In the genomic region with DNA sequence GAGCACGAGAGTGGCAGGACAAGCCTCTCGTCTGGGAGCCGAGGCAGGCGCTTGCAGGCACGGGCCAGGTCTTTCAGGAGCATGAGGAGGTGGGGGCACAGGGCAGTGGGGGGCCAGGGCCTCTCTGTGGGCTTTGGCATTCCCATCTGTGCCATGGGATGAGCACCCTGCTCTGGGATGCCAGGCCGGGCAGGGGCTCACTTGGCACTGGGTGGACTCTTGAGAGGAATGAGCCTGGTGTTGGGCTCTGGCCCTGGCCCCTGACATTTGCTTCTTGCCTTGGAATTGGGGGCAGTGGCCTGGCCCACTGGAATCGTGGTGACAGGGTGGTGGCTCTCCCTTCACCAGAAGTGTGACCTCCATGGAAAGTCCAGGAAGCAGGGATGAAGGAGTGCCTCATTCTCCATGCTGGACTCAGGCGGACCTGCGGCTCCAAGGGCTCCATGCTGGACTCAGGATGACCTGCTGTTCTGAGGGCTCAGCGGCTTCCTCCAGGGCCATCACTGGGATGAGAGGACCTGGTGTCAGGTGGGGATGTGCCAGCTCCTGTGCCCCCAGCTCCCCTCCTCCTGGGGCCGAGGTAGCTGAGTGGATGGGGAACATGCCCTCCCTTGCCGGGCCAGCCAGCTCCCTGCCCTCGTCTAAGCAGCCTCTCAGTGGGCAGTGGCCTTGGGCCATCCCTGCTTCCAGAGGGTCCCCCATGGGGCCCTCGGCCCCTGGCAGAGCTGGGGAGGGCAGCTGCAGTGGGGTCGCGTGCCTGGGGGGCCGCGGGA, we compare ENCODE assay signal across 3 cellular contexts.
TF ChIP-seq lines count a peak whose summit lies in the region.

No MANE protein-coding gene starts in this region.

TF ChIP-seq in SK-N-SH, 30 proteins besides CTCF, POLR2A, EP300 and RAD21:
- TF ChIP-seq TCF12 (IDR thresholded peaks at IDR 0.05), result no peak
- TF ChIP-seq MXI1 (IDR thresholded peaks at IDR 0.05; ENCODE audit: low read depth, low read length), result no peak

TF ChIP-seq in SK-N-SH treated with all-trans-retinoic acid at 6 μM for 48 hours, 23 proteins besides CTCF, POLR2A, EP300 and RAD21:
- TF ChIP-seq ZNF70 (CRISPR knock-in tag; IDR thresholded peaks at IDR 0.05) (no peak), OSR1 (CRISPR knock-in tag; IDR thresholded peaks at IDR 0.05) (no peak), GLIS3 (CRISPR knock-in tag; IDR thresholded peaks at IDR 0.05) (no peak), ESRRG (CRISPR knock-in tag; IDR thresholded peaks at IDR 0.05) (no peak), ZFP30 (CRISPR knock-in tag; IDR thresholded peaks at IDR 0.05) (no peak), PPARA (CRISPR knock-in tag; IDR thresholded peaks at IDR 0.05; ENCODE audit: borderline replicate concordance) (no peak)

TF ChIP-seq in HepG2, 621 proteins besides CTCF, POLR2A, EP300 and RAD21:
- no peak for TF ChIP-seq ZNF83 (CRISPR knock-in tag; IDR thresholded peaks at IDR 0.05; ENCODE audit: borderline replicate concordance)
- TF ChIP-seq, protein P1, sequence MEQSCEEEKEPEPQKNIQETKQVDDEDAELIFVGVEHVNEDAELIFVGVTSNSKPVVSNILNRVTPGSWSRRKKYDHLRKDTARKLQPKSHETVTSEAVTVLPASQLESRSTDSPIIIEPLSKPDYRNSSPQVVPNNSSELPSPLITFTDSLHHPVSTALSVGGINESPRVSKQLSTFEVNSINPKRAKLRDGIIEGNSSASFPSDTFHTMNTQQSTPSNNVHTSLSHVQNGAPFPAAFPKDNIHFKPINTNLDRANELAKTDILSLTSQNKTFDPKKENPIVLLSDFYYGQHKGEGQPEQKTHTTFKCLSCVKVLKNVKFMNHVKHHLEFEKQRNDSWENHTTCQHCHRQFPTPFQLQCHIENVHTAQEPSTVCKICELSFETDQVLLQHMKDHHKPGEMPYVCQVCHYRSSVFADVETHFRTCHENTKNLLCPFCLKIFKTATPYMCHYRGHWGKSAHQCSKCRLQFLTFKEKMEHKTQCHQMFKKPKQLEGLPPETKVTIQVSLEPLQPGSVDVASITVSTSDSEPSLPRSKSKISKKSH (CRISPR knock-in tag; IDR thresholded peaks at IDR 0.05; ENCODE audit: borderline replicate concordance), result no peak
- TF ChIP-seq KMT2A (CRISPR knock-in tag; IDR thresholded peaks at IDR 0.05), result no peak
- TF ChIP-seq FIP1L1 (IDR thresholded peaks at IDR 0.05; ENCODE audit: borderline replicate concordance, insufficient read depth, low read depth, low read length), result no peak
- TF ChIP-seq SOX6 (IDR thresholded peaks at IDR 0.05), result no peak
- no peak for TF ChIP-seq SOX6 (CRISPR knock-in tag; IDR thresholded peaks at IDR 0.05)
- no peak for TF ChIP-seq BRD4 (CRISPR knock-in tag; IDR thresholded peaks at IDR 0.05)
- no peak for TF ChIP-seq YEATS4 (CRISPR knock-in tag; IDR thresholded peaks at IDR 0.05; ENCODE audit: borderline replicate concordance)
- TF ChIP-seq ZNF143 (CRISPR knock-in tag; IDR thresholded peaks at IDR 0.05), result no peak
- TF ChIP-seq, protein P2, sequence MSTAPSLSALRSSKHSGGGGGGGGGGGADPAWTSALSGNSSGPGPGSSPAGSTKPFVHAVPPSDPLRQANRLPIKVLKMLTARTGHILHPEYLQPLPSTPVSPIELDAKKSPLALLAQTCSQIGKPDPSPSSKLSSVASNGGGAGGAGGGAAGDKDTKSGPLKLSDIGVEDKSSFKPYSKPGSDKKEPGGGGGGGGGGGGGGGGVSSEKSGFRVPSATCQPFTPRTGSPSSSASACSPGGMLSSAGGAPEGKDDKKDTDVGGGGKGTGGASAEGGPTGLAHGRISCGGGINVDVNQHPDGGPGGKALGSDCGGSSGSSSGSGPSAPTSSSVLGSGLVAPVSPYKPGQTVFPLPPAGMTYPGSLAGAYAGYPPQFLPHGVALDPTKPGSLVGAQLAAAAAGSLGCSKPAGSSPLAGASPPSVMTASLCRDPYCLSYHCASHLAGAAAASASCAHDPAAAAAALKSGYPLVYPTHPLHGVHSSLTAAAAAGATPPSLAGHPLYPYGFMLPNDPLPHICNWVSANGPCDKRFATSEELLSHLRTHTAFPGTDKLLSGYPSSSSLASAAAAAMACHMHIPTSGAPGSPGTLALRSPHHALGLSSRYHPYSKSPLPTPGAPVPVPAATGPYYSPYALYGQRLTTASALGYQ (CRISPR knock-in tag; IDR thresholded peaks at IDR 0.05), result no peak
- TF ChIP-seq, protein P3, sequence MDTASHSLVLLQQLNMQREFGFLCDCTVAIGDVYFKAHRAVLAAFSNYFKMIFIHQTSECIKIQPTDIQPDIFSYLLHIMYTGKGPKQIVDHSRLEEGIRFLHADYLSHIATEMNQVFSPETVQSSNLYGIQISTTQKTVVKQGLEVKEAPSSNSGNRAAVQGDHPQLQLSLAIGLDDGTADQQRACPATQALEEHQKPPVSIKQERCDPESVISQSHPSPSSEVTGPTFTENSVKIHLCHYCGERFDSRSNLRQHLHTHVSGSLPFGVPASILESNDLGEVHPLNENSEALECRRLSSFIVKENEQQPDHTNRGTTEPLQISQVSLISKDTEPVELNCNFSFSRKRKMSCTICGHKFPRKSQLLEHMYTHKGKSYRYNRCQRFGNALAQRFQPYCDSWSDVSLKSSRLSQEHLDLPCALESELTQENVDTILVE (CRISPR knock-in tag; IDR thresholded peaks at IDR 0.05), result no peak
- no peak for TF ChIP-seq ZNF839 (CRISPR knock-in tag; IDR thresholded peaks at IDR 0.05; ENCODE audit: borderline replicate concordance)
- TF ChIP-seq SNAPC4 (CRISPR knock-in tag; IDR thresholded peaks at IDR 0.05), result no peak
